Comparison of ENCODE assay signal across 1 cellular context in the genomic region with DNA sequence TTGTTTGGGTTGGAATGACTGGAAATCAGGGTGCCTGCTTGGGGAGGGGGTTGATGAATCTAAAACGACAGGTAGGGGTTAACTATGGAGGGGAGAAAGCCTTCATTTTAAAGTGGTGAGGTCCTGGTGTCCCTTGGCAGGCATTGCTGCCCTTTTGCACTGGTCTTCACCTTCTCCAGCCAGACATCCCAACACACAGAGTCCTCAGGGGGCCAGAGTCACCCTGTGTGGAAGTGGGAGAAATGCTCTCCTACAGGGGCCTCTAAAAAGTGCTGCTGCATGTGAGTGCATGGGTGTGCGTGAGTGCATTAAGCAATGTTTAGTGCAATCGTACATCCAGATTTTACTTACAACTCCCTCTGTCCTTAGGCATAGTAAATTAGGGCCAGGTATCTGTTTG.
TF ChIP-seq lines count a peak whose summit lies in the region.

No MANE protein-coding gene starts in this region.

TF ChIP-seq in HepG2, 621 proteins besides CTCF, POLR2A, EP300 and RAD21:
- no peak for TF ChIP-seq ZKSCAN5 (CRISPR knock-in tag; IDR thresholded peaks at IDR 0.05)
- TF ChIP-seq XRCC5 (optimal IDR thresholded peaks at IDR 0.05; ENCODE audit: low read length): no peak
- TF ChIP-seq KAT7 (CRISPR knock-in tag; IDR thresholded peaks at IDR 0.05; ENCODE audit: borderline replicate concordance): no peak
- no peak for TF ChIP-seq ZNF367 (CRISPR knock-in tag; IDR thresholded peaks at IDR 0.05; ENCODE audit: borderline replicate concordance)
- TF ChIP-seq ZNF839 (CRISPR knock-in tag; IDR thresholded peaks at IDR 0.05; ENCODE audit: borderline replicate concordance): no peak
- TF ChIP-seq ARHGAP35 (CRISPR knock-in tag; IDR thresholded peaks at IDR 0.05; ENCODE audit: borderline replicate concordance): no peak
- no peak for TF ChIP-seq CHCHD3 (CRISPR knock-in tag; IDR thresholded peaks at IDR 0.05)
- no peak for TF ChIP-seq ZNF33B (CRISPR knock-in tag; IDR thresholded peaks at IDR 0.05)
- no peak for TF ChIP-seq WIZ (CRISPR knock-in tag; IDR thresholded peaks at IDR 0.05)
- TF ChIP-seq ARNT (IDR thresholded peaks at IDR 0.05): no peak
- no peak for TF ChIP-seq ZNF563 (CRISPR knock-in tag; IDR thresholded peaks at IDR 0.05)
- no peak for TF ChIP-seq NR2F2 (IDR thresholded peaks at IDR 0.05; ENCODE audit: borderline replicate concordance, low read depth)
- no peak for TF ChIP-seq KIAA2018 (CRISPR knock-in tag; IDR thresholded peaks at IDR 0.05; ENCODE audit: borderline replicate concordance)
- no peak for TF ChIP-seq PTBP1 (IDR thresholded peaks at IDR 0.05; ENCODE audit: low read depth, low read length, poor library complexity, severe bottlenecking)
- no peak for TF ChIP-seq ZNF235 (CRISPR knock-in tag; IDR thresholded peaks at IDR 0.05; ENCODE audit: borderline replicate concordance)
- no peak for TF ChIP-seq PHF21A (CRISPR knock-in tag; IDR thresholded peaks at IDR 0.05)
- no peak for TF ChIP-seq FOXO4 (CRISPR knock-in tag; conservative IDR thresholded peaks at IDR 0.05)
- TF ChIP-seq ZNF761 (CRISPR knock-in tag; conservative IDR thresholded peaks at IDR 0.05): no peak
- no peak for TF ChIP-seq GFI1 (CRISPR knock-in tag; IDR thresholded peaks at IDR 0.05; ENCODE audit: borderline replicate concordance)
